14 cellular contexts compared by ENCODE assay signal in the genomic region with DNA sequence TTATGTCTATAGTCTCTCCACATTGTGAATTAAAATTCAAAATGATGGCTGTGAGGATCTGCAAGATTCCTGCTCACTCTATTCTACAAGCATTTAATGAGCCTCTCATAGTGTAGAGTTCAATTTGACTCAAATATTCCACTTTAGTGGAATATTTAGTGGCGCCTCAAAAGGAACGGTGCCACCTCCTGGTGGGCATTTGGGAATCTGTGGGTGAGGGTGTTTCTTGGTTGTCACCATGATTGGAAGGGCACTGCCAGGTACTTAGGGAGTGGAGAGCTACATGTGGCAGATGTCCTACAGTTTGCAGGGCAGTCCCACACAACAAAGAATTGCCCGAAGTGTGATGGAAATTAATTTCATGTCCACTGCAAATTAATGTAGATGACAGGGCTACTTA. TPM values are rescaled to one million over a fixed set of nuclear protein-coding genes. Genes with fewer than 3 reads are reported as not detected.
DNase-seq lines count a peak whose midpoint lies in the region; TF ChIP-seq lines count a peak whose summit lies in the region.
"Had no signal": no experiment of that assay in that cellular context is flagged by ENCODE, and none has a peak within 500 bp of the region (broad histone marks: within the 10 kb centered on the region; RNA-seq: fewer than 3 reads in every experiment).

No MANE protein-coding gene starts in this region.

- H3K4me3 Mint-ChIP-seq in chondrocyte (ENCODE audit: unreplicated experiment): no peak overlapping the region
- no peak overlapping the region for H3K4me3 Mint-ChIP-seq in T-helper 2 cell treated with Interferon-gamma antibody and Interleukin-4, amounts not matched to agents 5 μg/mL and 100 μg/mL, for 36 hours
- H3K4me3 Mint-ChIP-seq: activated naive CD4-positive, alpha-beta T cell treated with anti-CD3 and anti-CD28 coated beads, Interleukin-2, amount 10 ng/mL, durations not matched to agents 7 days and 5 days; memory B cell had no signal

- no peak overlapping the region for H3K27ac Mint-ChIP-seq in chondrocyte (ENCODE audit: unreplicated experiment)
- H3K27ac Mint-ChIP-seq in T-helper 2 cell treated with Interferon-gamma antibody and Interleukin-4, amounts not matched to agents 5 μg/mL and 100 μg/mL, for 36 hours: no peak overlapping the region
- H3K27ac Mint-ChIP-seq: activated naive CD4-positive, alpha-beta T cell treated with anti-CD3 and anti-CD28 coated beads, Interleukin-2, amount 10 ng/mL, durations not matched to agents 7 days and 5 days; memory B cell had no signal

- H3K9me3 ChIP-seq in Loucy (ENCODE audit: insufficient read depth, low read depth, low read length) (no peaks in the 10 kb centered on the region), osteoblast (ENCODE audit: low read depth, low read length) (no peaks in the 10 kb centered on the region)

- H4K20me1 ChIP-seq in Loucy (ENCODE audit: insufficient read depth, low read length, poor library complexity, severe bottlenecking) (no peaks in the 10 kb centered on the region), osteoblast (ENCODE audit: insufficient read depth, low read length) (no peaks in the 10 kb centered on the region)

- H2AFZ ChIP-seq in Loucy (ENCODE audit: low read length) (no peak overlapping the region), osteoblast (ENCODE audit: low read length) (no peak overlapping the region)

- H3K18ac ChIP-seq in mesendoderm (ENCODE audit: low read length): no peak overlapping the region

- no peaks in the 10 kb centered on the region; the same call in 1 of the 2 replicates for H3F3A ChIP-seq in Loucy (ENCODE audit: low read depth)

- no peak overlapping the region for H3K4ac ChIP-seq in mesendoderm (ENCODE audit: low read depth, low read length)

- H2BK5ac ChIP-seq in mesendoderm (ENCODE audit: low read length): no peak overlapping the region

- WGBS in mesendoderm (ENCODE audit: extremely low coverage, insufficient coverage, low lambda C conversion rate): no CpG with 5 or more reads among the region's 3 CpGs

- no peaks in the 10 kb centered on the region for H3K27me3 ChIP-seq in Loucy (ENCODE audit: insufficient read depth, low read length, poor library complexity, severe bottlenecking)
- no peaks in the 10 kb centered on the region for H3K27me3 ChIP-seq in osteoblast (ENCODE audit: insufficient read depth, low read length)
- no peaks in the 10 kb centered on the region for H3K27me3 ChIP-seq in mesendoderm (ENCODE audit: insufficient read depth, low read length, poor library complexity)

- H2BK120ac ChIP-seq in mesendoderm (ENCODE audit: low read depth, low read length): no peak overlapping the region

- no peaks in the 10 kb centered on the region for H3K36me3 Mint-ChIP-seq in chondrocyte (ENCODE audit: low read depth)
- no peaks in the 10 kb centered on the region for H3K36me3 Mint-ChIP-seq in T-helper 2 cell treated with Interferon-gamma antibody and Interleukin-4, amounts not matched to agents 5 μg/mL and 100 μg/mL, for 36 hours (ENCODE audit: low read depth)
- H3K36me3 Mint-ChIP-seq: activated naive CD4-positive, alpha-beta T cell treated with anti-CD3 and anti-CD28 coated beads, Interleukin-2, amount 10 ng/mL, durations not matched to agents 7 days and 5 days; memory B cell had no signal

- H4K5ac ChIP-seq in mesendoderm (ENCODE audit: low read length): no peak overlapping the region

- no peaks in the 10 kb centered on the region for H3K27me3 Mint-ChIP-seq in chondrocyte (ENCODE audit: low read depth)
- H3K27me3 Mint-ChIP-seq in T-helper 2 cell treated with Interferon-gamma antibody and Interleukin-4, amounts not matched to agents 5 μg/mL and 100 μg/mL, for 36 hours (ENCODE audit: low read depth): peaks cover 7% of the 10 kb centered on the region

- no peaks in the 10 kb centered on the region for H3K4me1 Mint-ChIP-seq in chondrocyte (ENCODE audit: low read depth)
- no peaks in the 10 kb centered on the region for H3K4me1 Mint-ChIP-seq in T-helper 2 cell treated with Interferon-gamma antibody and Interleukin-4, amounts not matched to agents 5 μg/mL and 100 μg/mL, for 36 hours (ENCODE audit: low read depth)
- H3K4me1 Mint-ChIP-seq: activated naive CD4-positive, alpha-beta T cell treated with anti-CD3 and anti-CD28 coated beads, Interleukin-2, amount 10 ng/mL, durations not matched to agents 7 days and 5 days had no signal

- no peak overlapping the region for H2AK5ac ChIP-seq in mesendoderm (ENCODE audit: low read length)

- H3K9me2 ChIP-seq in Loucy (replicated peaks; ENCODE audit: low read depth, low read length): no peaks in the 10 kb centered on the region

- no peaks in the 10 kb centered on the region for H3K9me3 Mint-ChIP-seq in chondrocyte (ENCODE audit: low read depth)
- H3K9me3 Mint-ChIP-seq in T-helper 2 cell treated with Interferon-gamma antibody and Interleukin-4, amounts not matched to agents 5 μg/mL and 100 μg/mL, for 36 hours: no peaks in the 10 kb centered on the region
- H3K9me3 Mint-ChIP-seq: activated naive CD4-positive, alpha-beta T cell treated with anti-CD3 and anti-CD28 coated beads, Interleukin-2, amount 10 ng/mL, durations not matched to agents 7 days and 5 days; memory B cell had no signal

- H3K9ac ChIP-seq in Loucy (ENCODE audit: low read depth, low read length, poor library complexity, severe bottlenecking) (no peak overlapping the region), mesendoderm (ENCODE audit: low read length) (no peak overlapping the region)
- H3K9ac ChIP-seq: KMS-11 had no signal

- H3K4me2 ChIP-seq in Loucy (ENCODE audit: low read depth, low read length, poor library complexity, severe bottlenecking): no peak overlapping the region
- no peak overlapping the region for H3K4me2 ChIP-seq in osteoblast (ENCODE audit: insufficient read depth, low read length)
- no peak overlapping the region for H3K4me2 ChIP-seq in mesendoderm (ENCODE audit: low read length)
- H3K4me2 ChIP-seq: KMS-11 had no signal

- H3K79me2 ChIP-seq in Loucy (ENCODE audit: insufficient read depth, low read length) (no peaks in the 10 kb centered on the region), osteoblast (ENCODE audit: insufficient read depth, low read length) (no peaks in the 10 kb centered on the region), mesendoderm (ENCODE audit: control insufficient read depth, insufficient read depth, low read length) (no peaks in the 10 kb centered on the region)

- H2BK15ac ChIP-seq in mesendoderm (replicated peaks; ENCODE audit: low read depth): no peak overlapping the region

- no peak overlapping the region for H3K4me3 ChIP-seq in Loucy (ENCODE audit: low read length, poor library complexity, severe bottlenecking)
- no peak overlapping the region for H3K4me3 ChIP-seq in osteoblast (ENCODE audit: insufficient read depth, low read length)
- no peak overlapping the region for H3K4me3 ChIP-seq in mesendoderm (ENCODE audit: low read length)

- no peak overlapping the region for H4K8ac ChIP-seq in mesendoderm (ENCODE audit: low read depth, low read length)

- H3K27ac ChIP-seq in osteoblast (ENCODE audit: low read depth, low read length) (no peak overlapping the region), mesendoderm (ENCODE audit: low read depth, low read length) (no peak overlapping the region)
- H3K27ac ChIP-seq: epithelial cell of prostate, KMS-11 had no signal

- peak; percentile 46 for TF ChIP-seq CTCF in Loucy (conservative IDR thresholded peaks at IDR 0.05; ENCODE audit: low read length)
- peak; percentile 76 for TF ChIP-seq CTCF in chondrocyte (IDR thresholded peaks at IDR 0.05)
- peak; percentile 36 for TF ChIP-seq CTCF in osteoblast (IDR thresholded peaks at IDR 0.05; ENCODE audit: extremely low read depth, low read depth, low read length)

- H3K4me1 ChIP-seq in Loucy (ENCODE audit: insufficient read depth, low read length, poor library complexity, severe bottlenecking) (peaks cover 33% of the 10 kb centered on the region), osteoblast (ENCODE audit: insufficient read depth, low read length) (no peaks in the 10 kb centered on the region), mesendoderm (ENCODE audit: control insufficient read depth, low read depth, low read length) (no peaks in the 10 kb centered on the region)

- H3K36me3 ChIP-seq in Loucy (ENCODE audit: insufficient read depth, low read length): no peaks in the 10 kb centered on the region
- H3K36me3 ChIP-seq in osteoblast (ENCODE audit: insufficient read depth, low read length): no peaks in the 10 kb centered on the region
- H3K36me3 ChIP-seq in mesendoderm (ENCODE audit: control insufficient read depth, insufficient read depth, low read length): no peaks in the 10 kb centered on the region

- H3K23ac ChIP-seq in mesendoderm (ENCODE audit: low read length): no peak overlapping the region

- peak; percentile 18 for DNase-seq in NCI-H146 (lab: John Stamatoyannopoulos, UW)
- DNase-seq in NCI-H146 treated with DMSO at 0.1 percent for 48 hours (lab: John Stamatoyannopoulos, UW; ENCODE audit: unreplicated experiment): no peak
- DNase-seq in chondrocyte (ENCODE audit: low spot score): no peak
- DNase-seq in osteoblast (ENCODE audit: insufficient read length, low spot score, missing footprints): no peak
- no peak for DNase-seq in T-helper 2 cell treated with Interferon-gamma antibody and Interleukin-4, amounts not matched to agents 5 μg/mL and 100 μg/mL, for 36 hours (ENCODE audit: low spot score)
- no peak for DNase-seq in mesendoderm
- no peak for DNase-seq in T-helper 1 cell
- DNase-seq: activated CD4-positive, CD25-positive, alpha-beta regulatory T cell; activated naive CD4-positive, alpha-beta T cell treated with anti-CD3 and anti-CD28 coated beads, Interleukin-2, amount 10 ng/mL, durations not matched to agents 7 days and 5 days; OCI-M1 had no signal

- no peaks in the 10 kb centered on the region for H3K79me1 ChIP-seq in mesendoderm (ENCODE audit: low read length)

- H3K56ac ChIP-seq in mesendoderm (ENCODE audit: low read length): no peak overlapping the region

RNA-seq across cellular contexts. Expression of a gene that starts 21.5 kb away (rescaled TPM):
- total RNA-seq in chondrocyte (2.0 to 3.6 TPM (median 2.4 TPM) in 3 replicates), osteoblast (1.8 TPM in 2 replicates)
- polyA plus RNA-seq in mesendoderm (2013, experiment 1 of 2): 1.8 TPM
- 1.5 TPM for polyA plus RNA-seq in mesendoderm (2013, experiment 2 of 2)

RNA-seq across cellular contexts. Expression of a gene that starts 50.4 kb away (rescaled TPM):
- total RNA-seq in chondrocyte (30.9 to 35.4 TPM (median 35.3 TPM) in 3 replicates), osteoblast (51.0 and 51.8 TPM in 2 replicates)
- 39.6 TPM for polyA plus RNA-seq in mesendoderm (2013, experiment 1 of 2)
- 39.0 TPM for polyA plus RNA-seq in mesendoderm (2013, experiment 2 of 2)
